13 cellular contexts compared by ENCODE assay signal in the genomic region with DNA sequence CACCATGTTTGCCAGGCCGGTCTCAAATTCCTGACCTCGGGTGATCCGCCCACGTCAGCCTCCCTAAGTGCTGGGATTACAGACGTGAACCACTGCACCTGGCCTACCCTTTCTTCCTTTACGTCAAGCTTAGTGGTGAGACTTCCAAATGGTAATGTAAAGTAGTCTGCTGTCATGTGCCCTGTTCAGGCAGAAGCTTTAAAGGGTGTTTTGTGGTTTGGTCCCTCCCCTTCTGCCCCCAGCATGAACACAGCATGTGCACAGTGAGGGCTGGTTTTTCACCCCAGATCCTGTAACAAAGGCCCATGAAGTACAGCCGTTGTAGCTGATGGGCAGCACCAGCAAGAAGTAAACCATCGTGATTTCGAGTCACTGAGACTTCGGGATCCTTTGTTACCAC. TPM values are rescaled to one million over a fixed set of nuclear protein-coding genes. Genes with fewer than 3 reads are reported as not detected.
DNase-seq lines count a peak whose midpoint lies in the region; ATAC-seq and TF ChIP-seq lines count a peak whose summit lies in the region.
"Had no signal": no experiment of that assay in that cellular context is flagged by ENCODE, and none has a peak within 500 bp of the region (broad histone marks: within the 10 kb centered on the region; RNA-seq: fewer than 3 reads in every experiment).

No MANE protein-coding gene starts in this region.

- TF ChIP-seq RAD21 in HCT116 (IDR thresholded peaks at IDR 0.05; ENCODE audit: low read depth): no peak

- H3K9ac ChIP-seq in HCT116 (ENCODE audit: low read length): no peak overlapping the region

- CTCF ChIA-PET in CD4-positive, alpha-beta memory T cell (lab: Charles Lee; ENCODE audit: partially characterized antibody): interaction anchor here (1.4 to 4.3 kb wide), 3 partner anchors 11 to 190 kb away, joined by 3 to 42 read pairs (median 10); partner anchors contain the start of gene ING5
- CTCF ChIA-PET in HCT116 (lab: Charles Lee): no interaction called here

- H3K4me3 ChIP-seq in CD4-positive, alpha-beta memory T cell (ENCODE audit: low read length in 2 of 2): no peak overlapping the region
- H3K4me3 ChIP-seq in HCT116 (replicated peaks in 1 of 2; ENCODE audit: low read depth in 1 of 2, low read length in 2 of 2) (no peak overlapping the region), foreskin fibroblast (ENCODE audit: low read depth in 1 of 2, low read length in 2 of 2) (no peak overlapping the region)

- H3K9me2 ChIP-seq in HCT116 (ENCODE audit: insufficient read depth): no peaks in the 10 kb centered on the region

- no peaks in the 10 kb centered on the region for H3K27me3 ChIP-seq in CD4-positive, alpha-beta memory T cell (ENCODE audit: insufficient read depth, low read length)
- H3K27me3 ChIP-seq in HCT116 (ENCODE audit: insufficient read depth, low read length): no peaks in the 10 kb centered on the region

- BruUV-seq in HCT116 (replicated peaks; lab: Mats Ljungman, UMichigan): no TSS peak

- TF ChIP-seq CTCF in HCT116 (IDR thresholded peaks at IDR 0.05 in 2 of 3, conservative IDR thresholded peaks at IDR 0.05 in 1 of 3; ENCODE audit: borderline replicate concordance in 1 of 3, insufficient read depth in 1 of 3, low read depth in 2 of 3, low read length in 2 of 3) (no peak), foreskin fibroblast (IDR thresholded peaks at IDR 0.05; ENCODE audit: low read depth, low read length) (no peak)

- peak in 3 of 5 donors; percentile 23 to 76 (median 51) for DNase-seq in CD4-positive, alpha-beta memory T cell
- DNase-seq in HCT116 (ENCODE audit: low read depth, low spot score): no peak
- peak; percentile 45 for DNase-seq in activated T-cell treated with anti-CD3 and anti-CD28 coated beads, Interleukin-2, amount 50 U/mL, for 4 hours
- DNase-seq in naive B cell: no peak
- DNase-seq in HUDEP-2 (lab: John Stamatoyannopoulos, UW; ENCODE audit: unreplicated experiment in 76 of 76): no peak
- DNase-seq in activated CD4-positive, CD25-positive, alpha-beta regulatory T cell (lab: John Stamatoyannopoulos, UW): no peak
- DNase-seq in foreskin fibroblast: no peak
- DNase-seq: amniotic stem cell, cortex of kidney, left ventricle myocardium inferior had no signal

- H4K20me1 ChIP-seq in HCT116 (ENCODE audit: insufficient read depth): no peaks in the 10 kb centered on the region

- intact Hi-C loops in CD4-positive, alpha-beta memory T cell (cut with micrococcal nuclease): loop anchor here (5.0 kb wide), 1 partner anchor 1122 kb away; the partner anchor contains the start of gene RNPEPL1
- intact Hi-C loops in HCT116 (cut with micrococcal nuclease): loop anchor here (5.0 kb wide), 2 partner anchors 43 to 188 kb away; partner anchors contain the start of gene D2HGDH

- no peaks in the 10 kb centered on the region for H3K9me3 ChIP-seq in CD4-positive, alpha-beta memory T cell (ENCODE audit: control insufficient read depth in 1 of 2, low read length in 2 of 2)
- H3K9me3 ChIP-seq in HCT116 (ENCODE audit: control insufficient read depth in 1 of 2, insufficient read depth in 1 of 2, low read depth in 1 of 2, low read length in 2 of 2): no peaks in the 10 kb centered on the region
- H3K9me3 ChIP-seq: left ventricle myocardium inferior had no signal

- POLR2A ChIA-PET in CD4-positive, alpha-beta memory T cell (lab: Charles Lee; ENCODE audit: partially characterized antibody): interaction anchor here (8.0 kb wide), 1 partner anchor 11 kb away, joined by 145 read pairs; the partner anchor contains the start of gene ING5
- POLR2A ChIA-PET in HCT116 (lab: Charles Lee): interaction anchor here (2.6 kb wide), 1 partner anchor 12 kb away, joined by 9 read pairs; the partner anchor contains the start of gene ING5

- peaks cover 56% of the 10 kb centered on the region for H3K79me2 ChIP-seq in HCT116 (ENCODE audit: insufficient read depth, low read length)

- H3K27ac ChIP-seq in CD4-positive, alpha-beta memory T cell (ENCODE audit: low read depth, low read length): no peak overlapping the region
- H3K27ac ChIP-seq in HCT116 (ENCODE audit: low read depth, low read length): no peak overlapping the region
- H3K27ac ChIP-seq: left ventricle myocardium inferior had no signal

- H3K27ac Mint-ChIP-seq in CD4-positive, alpha-beta memory T cell: peak overlapping the region in 4 of 7 donors; percentile 85 to 93 (median 93)
- peak overlapping the region in 2 of 6 donors; percentile 38 to 79 for H3K27ac Mint-ChIP-seq in naive B cell
- H3K27ac Mint-ChIP-seq: stimulated activated memory B cell treated with anti-CD40 and anti-IgM and Interleukin-4, amounts not matched to agents 10 μg/mL and 1 μg/mL and 100 μg/mL, for 72 hours had no signal

- peaks cover 9% of the 10 kb centered on the region for H3K36me3 ChIP-seq in CD4-positive, alpha-beta memory T cell (ENCODE audit: insufficient read depth, low read length)
- H3K36me3 ChIP-seq in HCT116 (ENCODE audit: control insufficient read depth in 1 of 2, insufficient read depth in 2 of 2, low read length in 2 of 2): peaks cover 7 to 19% of the 10 kb centered on the region in 2 experiments

- no peaks in the 10 kb centered on the region for H3K9me3 Mint-ChIP-seq in CD4-positive, alpha-beta memory T cell
- H3K9me3 Mint-ChIP-seq in activated T-cell treated with anti-CD3 and anti-CD28 coated beads, Interleukin-2, amount 50 U/mL, for 4 hours: no peaks in the 10 kb centered on the region
- no peaks in the 10 kb centered on the region for H3K9me3 Mint-ChIP-seq in naive B cell
- H3K9me3 Mint-ChIP-seq: CD14-positive monocyte; stimulated activated memory B cell treated with anti-CD40 and anti-IgM and Interleukin-4, amounts not matched to agents 10 μg/mL and 1 μg/mL and 100 μg/mL, for 72 hours had no signal

- peak overlapping the region; percentile 7; the same call in 1 of the 2 replicates for H3K4me2 ChIP-seq in HCT116 (ENCODE audit: low read length)

- no peaks in the 10 kb centered on the region for H3K27me3 Mint-ChIP-seq in CD4-positive, alpha-beta memory T cell
- H3K27me3 Mint-ChIP-seq in activated T-cell treated with anti-CD3 and anti-CD28 coated beads, Interleukin-2, amount 50 U/mL, for 4 hours (ENCODE audit: low read depth): no peaks in the 10 kb centered on the region
- H3K27me3 Mint-ChIP-seq in naive B cell: no peaks in the 10 kb centered on the region
- H3K27me3 Mint-ChIP-seq: stimulated activated memory B cell treated with anti-CD40 and anti-IgM and Interleukin-4, amounts not matched to agents 10 μg/mL and 1 μg/mL and 100 μg/mL, for 72 hours had no signal

- RAD21 ChIA-PET in HCT116 (lab: Charles Lee; ENCODE audit: low non-redundant PET in 1 of 2, low total read pairs in 2 of 2, uncharacterized antibody in 2 of 2, unreplicated experiment in 2 of 2): no interaction called here

- TF ChIP-seq POLR2A in HCT116 (IDR thresholded peaks at IDR 0.05; ENCODE audit: borderline replicate concordance, extremely low read depth, insufficient read depth, insufficient read length): no peak

- H3K4me1 ChIP-seq in CD4-positive, alpha-beta memory T cell (ENCODE audit: insufficient read depth, low read length): peaks cover 32% of the 10 kb centered on the region
- peaks cover 8 to 23% of the 10 kb centered on the region in 2 experiments for H3K4me1 ChIP-seq in HCT116 (ENCODE audit: control insufficient read depth in 1 of 2, insufficient read depth in 2 of 2, low read length in 2 of 2)

- peaks cover 5 to 24% of the 10 kb centered on the region in 2 donors for H3K36me3 Mint-ChIP-seq in CD4-positive, alpha-beta memory T cell
- peaks cover 10% of the 10 kb centered on the region for H3K36me3 Mint-ChIP-seq in activated T-cell treated with anti-CD3 and anti-CD28 coated beads, Interleukin-2, amount 50 U/mL, for 4 hours (ENCODE audit: insufficient read depth)
- H3K36me3 Mint-ChIP-seq in naive B cell: no peaks in the 10 kb centered on the region

- no peak for ATAC-seq in HCT116
- no peak for ATAC-seq in activated T-cell treated with anti-CD3 and anti-CD28 coated beads, Interleukin-2, amount 50 U/mL, for 4 hours
- no peak for ATAC-seq in naive B cell (ENCODE audit: low read depth in 2 of 2)
- ATAC-seq: activated CD4-positive, CD25-positive, alpha-beta regulatory T cell treated with anti-CD3 and anti-CD28 coated beads, Interleukin-2, amount 50 U/mL, for 24 hours; stimulated activated memory B cell treated with anti-CD40 and anti-IgM and Interleukin-4, amounts not matched to agents 10 μg/mL and 1 μg/mL and 100 μg/mL, for 72 hours had no signal

- H2AFZ ChIP-seq in HCT116 (ENCODE audit: low read depth, low read length, poor library complexity, severe bottlenecking): no peak overlapping the region

- H3K4me3 Mint-ChIP-seq in CD4-positive, alpha-beta memory T cell: peak overlapping the region in 6 of 8 donors; percentile 21 to 74 (median 49)
- H3K4me3 Mint-ChIP-seq in activated T-cell treated with anti-CD3 and anti-CD28 coated beads, Interleukin-2, amount 50 U/mL, for 4 hours: peak overlapping the region; percentile 89
- peak overlapping the region in 5 of 8 donors; percentile 18 to 95 (median 56) for H3K4me3 Mint-ChIP-seq in naive B cell
- H3K4me3 Mint-ChIP-seq: CD14-positive monocyte; stimulated activated memory B cell treated with anti-CD40 and anti-IgM and Interleukin-4, amounts not matched to agents 10 μg/mL and 1 μg/mL and 100 μg/mL, for 72 hours had no signal

- H3K4me1 Mint-ChIP-seq in CD4-positive, alpha-beta memory T cell: peaks cover 13 to 42% (median 26%) of the 10 kb centered on the region in 4 donors
- peaks cover 22% of the 10 kb centered on the region for H3K4me1 Mint-ChIP-seq in activated T-cell treated with anti-CD3 and anti-CD28 coated beads, Interleukin-2, amount 50 U/mL, for 4 hours (ENCODE audit: low read depth)
- H3K4me1 Mint-ChIP-seq in naive B cell: peaks cover 17 to 36% (median 19%) of the 10 kb centered on the region in 3 donors

RNA-seq across cellular contexts. Expression of gene DTYMK, which starts 2.7 kb away (rescaled TPM):
- total RNA-seq in CD4-positive, alpha-beta memory T cell: 10 to 100 TPM; 18.8 TPM
- polyA plus RNA-seq in CD4-positive, alpha-beta memory T cell: 10 to 100 TPM; 29.4 to 50.3 TPM
- total RNA-seq in HCT116 (2021; ENCODE audit: unreplicated experiment): 83.3 TPM
- polyA plus RNA-seq in HCT116 (2012): 41.2 and 59.1 TPM in 2 replicates
- total RNA-seq in activated T-cell treated with anti-CD3 and anti-CD28 coated beads, Interleukin-2, amount 50 U/mL, for 4 hours: 100 to 1,000 TPM in 1 of 3 donors, 10 to 100 TPM in 2; 89.5 to 110 (median 94.9) TPM
- 10 to 100 TPM; 27.6 to 38.3 (median 36.6) TPM for polyA plus RNA-seq in naive B cell (ENCODE audit: low read depth in 6 of 6)

RNA-seq across cellular contexts. Expression of gene ING5, which starts 12.5 kb away (rescaled TPM):
- 10 to 100 TPM; 98.9 to 99.5 TPM for total RNA-seq in CD4-positive, alpha-beta memory T cell
- polyA plus RNA-seq in CD4-positive, alpha-beta memory T cell: 10 to 100 TPM; 19.3 to 31.7 TPM
- 45.9 TPM for total RNA-seq in HCT116 (2021; ENCODE audit: unreplicated experiment)
- polyA plus RNA-seq in HCT116 (2012): 27.7 and 31.6 TPM in 2 replicates
- total RNA-seq in activated T-cell treated with anti-CD3 and anti-CD28 coated beads, Interleukin-2, amount 50 U/mL, for 4 hours: 10 to 100 TPM; 49.2 to 53.5 (median 51.8) TPM
- 10 to 100 TPM; 20.3 to 34.4 (median 24.4) TPM for polyA plus RNA-seq in naive B cell (ENCODE audit: low read depth in 6 of 6)

RNA-seq across cellular contexts. Expression of gene D2HGDH, which starts 45.1 kb away (rescaled TPM):
- total RNA-seq in CD4-positive, alpha-beta memory T cell: 10 to 100 TPM; 48.7 to 53.9 TPM
- 1 to 10 TPM in 1 of 2 donors, under 1 TPM in 1; 0.93 to 5.9 TPM for polyA plus RNA-seq in CD4-positive, alpha-beta memory T cell
- 46.3 TPM for total RNA-seq in HCT116 (2021; ENCODE audit: unreplicated experiment)
- polyA plus RNA-seq in HCT116 (2012): 25.8 and 32.0 TPM in 2 replicates
- 10 to 100 TPM; 13.9 to 22.5 (median 18.7) TPM for total RNA-seq in activated T-cell treated with anti-CD3 and anti-CD28 coated beads, Interleukin-2, amount 50 U/mL, for 4 hours
- polyA plus RNA-seq in naive B cell (ENCODE audit: low read depth in 6 of 6): 1 to 10 TPM; 1.1 to 7.2 (median 2.4) TPM

RNA-seq across cellular contexts. Expression of gene ATG4B, which starts 51.8 kb away (rescaled TPM):
- 10 to 100 TPM; 87.7 to 96.9 TPM for total RNA-seq in CD4-positive, alpha-beta memory T cell
- polyA plus RNA-seq in CD4-positive, alpha-beta memory T cell: 10 to 100 TPM; 49.2 to 58.4 TPM
- total RNA-seq in HCT116 (2021; ENCODE audit: unreplicated experiment): 87.4 TPM
- 85.0 and 104 TPM in 2 replicates for polyA plus RNA-seq in HCT116 (2012)
- 10 to 100 TPM; 72.6 to 82.4 (median 75.3) TPM for total RNA-seq in activated T-cell treated with anti-CD3 and anti-CD28 coated beads, Interleukin-2, amount 50 U/mL, for 4 hours
- 10 to 100 TPM; 61.5 to 74.6 (median 64.5) TPM for polyA plus RNA-seq in naive B cell (ENCODE audit: low read depth in 6 of 6)

RNA-seq across cellular contexts. Expression of gene THAP4, which starts 52.3 kb away (rescaled TPM):
- total RNA-seq in CD4-positive, alpha-beta memory T cell: 10 to 100 TPM; 27.8 to 28.2 TPM
- 10 to 100 TPM; 31.7 to 42.9 TPM for polyA plus RNA-seq in CD4-positive, alpha-beta memory T cell
- total RNA-seq in HCT116 (2021; ENCODE audit: unreplicated experiment): 71.2 TPM
- 99.6 and 107 TPM in 2 replicates for polyA plus RNA-seq in HCT116 (2012)
- total RNA-seq in activated T-cell treated with anti-CD3 and anti-CD28 coated beads, Interleukin-2, amount 50 U/mL, for 4 hours: 10 to 100 TPM; 58.6 to 61.8 (median 59.0) TPM
- polyA plus RNA-seq in naive B cell (ENCODE audit: low read depth in 6 of 6): 10 to 100 TPM; 23.8 to 48.4 (median 29.9) TPM

Comparison
In these comparisons a context has a peak if more than half of its experiments do, and no peak if none do; other contexts are left out.
1. DNase-seq: peak in CD4-positive, alpha-beta memory T cell (3 of 5) and activated T-cell treated with anti-CD3 and anti-CD28 coated beads, Interleukin-2, amount 50 U/mL, for 4 hours (single experiment); none in HCT116 (single experiment), naive B cell (single experiment), HUDEP-2 (0 of 76), activated CD4-positive, CD25-positive, alpha-beta regulatory T cell (0 of 4) and foreskin fibroblast (0 of 2).
2. Peak in every context shown above with its lines, with median percentiles within 50 percentile points of each other: H3K4me3 Mint-ChIP-seq.